In the genomic region with DNA sequence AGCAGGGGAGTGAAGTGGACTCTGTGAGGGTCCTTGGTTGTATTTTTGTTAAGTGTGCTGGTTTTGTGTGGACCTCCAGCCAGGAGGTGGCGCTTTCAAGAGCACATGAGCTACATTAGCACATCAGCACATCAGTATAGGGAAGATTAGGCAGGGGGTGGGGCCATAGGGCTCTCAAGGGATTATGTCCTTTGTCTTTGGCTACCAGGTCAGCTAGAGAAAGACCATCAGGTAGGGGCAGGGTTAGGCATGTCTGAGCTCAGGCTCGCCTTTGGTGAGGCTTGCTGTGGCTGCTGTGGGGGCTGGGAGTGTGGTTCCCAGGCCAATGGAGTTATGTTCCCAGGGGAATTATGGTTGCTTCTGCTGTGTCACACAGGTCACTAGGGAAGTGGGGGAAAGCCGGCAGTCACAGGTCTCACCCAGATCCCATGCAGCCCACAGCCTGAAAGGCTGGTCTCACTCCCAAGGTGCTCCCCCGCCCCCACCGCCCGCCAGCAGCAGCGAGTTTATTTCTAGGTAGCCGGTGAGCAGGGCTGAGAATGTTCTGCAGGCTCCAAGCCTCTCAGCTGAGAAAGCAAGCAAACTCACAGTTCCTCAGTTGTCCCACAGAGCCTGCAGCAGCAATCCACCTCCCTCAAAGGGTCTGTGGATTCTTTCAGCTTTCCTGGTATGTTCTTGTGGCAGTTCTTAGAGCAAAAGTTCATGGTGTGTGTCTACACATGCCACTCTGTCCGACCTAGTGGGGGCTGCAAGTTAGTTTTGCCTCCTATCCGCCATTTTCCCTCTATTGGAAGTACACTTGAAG, we compare ENCODE assay signal across 8 cellular contexts. TPM values are rescaled to one million over a fixed set of nuclear protein-coding genes. Genes with fewer than 3 reads are reported as not detected.
A peak's percentile ranks its signal among the peaks of the same experiment; 100 is the strongest.
DNase-seq lines count a peak whose midpoint lies in the region; ATAC-seq and TF ChIP-seq lines count a peak whose summit lies in the region.

No MANE protein-coding gene starts in this region.

- peak overlapping the region; percentile 82 for H3K4me3 Mint-ChIP-seq in activated CD4-positive, alpha-beta T cell treated with anti-CD3 and anti-CD28 coated beads, Interleukin-2, amount 10 ng/mL, durations not matched to agents 7 days and 5 days

- peak overlapping the region; percentile 47 for H3K9ac ChIP-seq in iPS-15b (ENCODE audit: low read depth, low read length)

- H3K4me1 ChIP-seq in iPS-15b (ENCODE audit: control insufficient read depth, insufficient read depth, low read length): no peaks in the 10 kb centered on the region
- no peaks in the 10 kb centered on the region for H3K4me1 ChIP-seq in aorta (ENCODE audit: control insufficient read depth in 1 of 2, insufficient read depth in 2 of 2, low read length in 2 of 2)
- peaks cover 0 to 11% of the 10 kb centered on the region in 2 donors for H3K4me1 ChIP-seq in left lung

- peak overlapping the region; percentile 58 for H3K4me3 ChIP-seq in iPS-15b (ENCODE audit: low read depth, low read length)
- no peak overlapping the region for H3K4me3 ChIP-seq in aorta (ENCODE audit: low read length in 2 of 2)
- H3K4me3 ChIP-seq in left lung: peak overlapping the region in 1 of 2 donors; percentile 37

- intact Hi-C loops in aorta (cut with DNase I) (loop anchor here (2.0 kb wide), 2 partner anchors 345 to 347 kb away; no protein-coding TSS in a partner anchor), left lung (cut with DNase I) (loop anchor here in 1 of 2 donors (10.0 kb wide), 1 partner anchor 341 kb away; the partner anchor contains the start of gene OR1K1)

- peaks cover 6% of the 10 kb centered on the region for H3K36me3 Mint-ChIP-seq in activated CD4-positive, alpha-beta T cell treated with anti-CD3 and anti-CD28 coated beads, Interleukin-2, amount 10 ng/mL, durations not matched to agents 7 days and 5 days (ENCODE audit: low read depth)

- CTCF ChIA-PET in activated CD4-positive, alpha-beta T cell treated with anti-CD3 and anti-CD28 coated beads, Interleukin-2, amount 10 ng/mL, durations not matched to agents 7 days and 5 days (lab: Charles Lee): interaction anchor here (0.9 to 1.8 kb wide), 5 partner anchors 9 to 886 kb away, joined by 3 to 6 read pairs (median 4); no protein-coding TSS in a partner anchor

- in situ Hi-C loops in Caki2 (cut with HindIII; ENCODE audit: low pct_unique_long_range_greater_than_20kb, low sequenced_read_pairs): no loop called here

- no peaks in the 10 kb centered on the region for H3K9me3 Mint-ChIP-seq in activated CD4-positive, alpha-beta T cell treated with anti-CD3 and anti-CD28 coated beads, Interleukin-2, amount 10 ng/mL, durations not matched to agents 7 days and 5 days

- H3K27ac ChIP-seq in aorta (ENCODE audit: low read depth in 1 of 2, low read length in 2 of 2): no peak overlapping the region
- peak overlapping the region in 1 of 2 donors; percentile 49 for H3K27ac ChIP-seq in left lung

- H3K27me3 Mint-ChIP-seq in activated CD4-positive, alpha-beta T cell treated with anti-CD3 and anti-CD28 coated beads, Interleukin-2, amount 10 ng/mL, durations not matched to agents 7 days and 5 days: peaks cover 56% of the 10 kb centered on the region

- H3K36me3 ChIP-seq in iPS-15b (ENCODE audit: control insufficient read depth, insufficient read depth, low read length) (no peaks in the 10 kb centered on the region), aorta (ENCODE audit: control insufficient read depth in 1 of 2, insufficient read depth in 2 of 2, low read length in 1 of 2) (no peaks in the 10 kb centered on the region), left lung (no peaks in the 10 kb centered on the region)

- peak overlapping the region; percentile 94 for H3K27ac Mint-ChIP-seq in activated CD4-positive, alpha-beta T cell treated with anti-CD3 and anti-CD28 coated beads, Interleukin-2, amount 10 ng/mL, durations not matched to agents 7 days and 5 days

- POLR2A ChIA-PET in activated CD4-positive, alpha-beta T cell treated with anti-CD3 and anti-CD28 coated beads, Interleukin-2, amount 10 ng/mL, durations not matched to agents 7 days and 5 days (lab: Charles Lee): no interaction called here

- peaks cover 2% of the 10 kb centered on the region for H3K27me3 ChIP-seq in iPS-15b (ENCODE audit: control insufficient read depth, insufficient read depth, low read length)
- no peaks in the 10 kb centered on the region for H3K27me3 ChIP-seq in aorta (ENCODE audit: control insufficient read depth in 1 of 2, insufficient read depth in 2 of 2, low read length in 1 of 2)
- H3K27me3 ChIP-seq in left lung: peaks cover 4 to 6% of the 10 kb centered on the region in 2 donors

- 73 to 77% methylated on average over 10 of the region's 10 CpGs for WGBS in aorta, 2 donors

- peak; percentile 75 for DNase-seq in Caki2 (ENCODE audit: low read depth)
- peak; percentile 57 to 64 for DNase-seq in NCI-H187 (lab: John Stamatoyannopoulos, UW)
- peak; percentile 43 for DNase-seq in activated CD4-positive, alpha-beta T cell treated with anti-CD3 and anti-CD28 coated beads, Interleukin-2, amount 10 ng/mL, durations not matched to agents 7 days and 5 days
- no peak for DNase-seq in aorta
- no peak for DNase-seq in left lung

- TF ChIP-seq CTCF in left lung (IDR thresholded peaks at IDR 0.05): no peak

- ATAC-seq in GM21390 (IDR thresholded peaks at IDR 0.05; ENCODE audit: unreplicated experiment): peak; percentile 63
- peak; percentile 36 for ATAC-seq in aorta (ENCODE audit: low FRiP score)
- no peak for ATAC-seq in left lung
- ATAC-seq in GM19328 (IDR thresholded peaks at IDR 0.05; ENCODE audit: unreplicated experiment): no peak

- peaks cover 22% of the 10 kb centered on the region for H3K4me1 Mint-ChIP-seq in activated CD4-positive, alpha-beta T cell treated with anti-CD3 and anti-CD28 coated beads, Interleukin-2, amount 10 ng/mL, durations not matched to agents 7 days and 5 days

- H3K9me3 ChIP-seq in iPS-15b (ENCODE audit: control insufficient read depth, insufficient read depth, low read length): no peaks in the 10 kb centered on the region
- H3K9me3 ChIP-seq in aorta (ENCODE audit: control insufficient read depth, low read length): no peaks in the 10 kb centered on the region
- H3K9me3 ChIP-seq in left lung: no peaks in the 10 kb centered on the region

RNA-seq across cellular contexts. Expression of gene OR1J1, which starts 13.7 kb away (rescaled TPM):
- total RNA-seq in Caki2 (2014; rRNA removed; shearing (Covaris generic); ENCODE audit: low replicate concordance): not detected in 2 replicates
- total RNA-seq in activated CD4-positive, alpha-beta T cell treated with anti-CD3 and anti-CD28 coated beads, Interleukin-2, amount 10 ng/mL, durations not matched to agents 7 days and 5 days: not detected
- total RNA-seq in aorta: not detected
- not detected for polyA plus RNA-seq in aorta
- total RNA-seq in left lung: not detected

RNA-seq across cellular contexts. Expression of gene OR1J2, which starts 46.6 kb away (rescaled TPM):
- total RNA-seq in Caki2 (2014; rRNA removed; shearing (Covaris generic); ENCODE audit: low replicate concordance): not detected in 2 replicates
- not detected for total RNA-seq in activated CD4-positive, alpha-beta T cell treated with anti-CD3 and anti-CD28 coated beads, Interleukin-2, amount 10 ng/mL, durations not matched to agents 7 days and 5 days
- total RNA-seq in aorta (not detected), left lung (not detected)
- polyA plus RNA-seq in aorta: not detected

RNA-seq across cellular contexts. Expression of gene OR1J4, which starts 54.9 kb away (rescaled TPM):
- not detected in 2 replicates for total RNA-seq in Caki2 (2014; rRNA removed; shearing (Covaris generic); ENCODE audit: low replicate concordance)
- total RNA-seq in activated CD4-positive, alpha-beta T cell treated with anti-CD3 and anti-CD28 coated beads, Interleukin-2, amount 10 ng/mL, durations not matched to agents 7 days and 5 days: not detected
- total RNA-seq in aorta (not detected), left lung (not detected)
- not detected for polyA plus RNA-seq in aorta

Comparison
In these comparisons a context has a peak if more than half of its experiments do, and no peak if none do; other contexts are left out.
1. DNase-seq: peak in Caki2 (single experiment), NCI-H187 (2 of 2) and activated CD4-positive, alpha-beta T cell treated with anti-CD3 and anti-CD28 coated beads, Interleukin-2, amount 10 ng/mL, durations not matched to agents 7 days and 5 days (single experiment); none in aorta (0 of 2) and left lung (0 of 2).
2. ATAC-seq: peak in GM21390 (single experiment) and aorta (single experiment); none in left lung (single experiment) and GM19328 (single experiment).